ENCODE assay signal across 19 cellular contexts in the genomic region with DNA sequence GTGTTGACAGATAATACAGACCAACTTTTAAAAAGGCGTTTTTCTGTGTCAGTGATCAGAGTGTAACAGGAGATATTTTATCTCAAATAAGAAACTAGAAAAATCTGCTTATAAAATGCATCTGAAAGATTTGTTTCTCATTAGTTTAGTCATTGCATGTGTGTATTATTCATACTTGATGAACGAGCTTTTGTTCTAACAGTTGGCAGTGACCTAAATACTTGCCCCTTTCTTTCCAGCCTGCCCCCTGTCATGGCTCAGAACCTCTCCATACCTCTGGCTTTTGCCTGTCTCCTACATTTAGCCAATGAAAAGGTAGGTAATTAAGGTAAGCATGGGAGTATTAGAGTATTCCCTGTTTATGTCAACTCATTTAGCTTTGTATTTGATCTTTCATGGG. TPM values are rescaled to one million over a fixed set of nuclear protein-coding genes. Genes with fewer than 3 reads are reported as not detected.
DNase-seq lines count a peak whose midpoint lies in the region; ATAC-seq and TF ChIP-seq lines count a peak whose summit lies in the region.
"Had no signal": no experiment of that assay in that cellular context is flagged by ENCODE, and none has a peak within 500 bp of the region (broad histone marks: within the 10 kb centered on the region; RNA-seq: fewer than 3 reads in every experiment).

No MANE protein-coding gene starts in this region.

- no peaks in the 10 kb centered on the region for H3K79me2 ChIP-seq in GM23248 (ENCODE audit: insufficient read depth)

- DNase-seq in Ammon's horn (ENCODE audit: low spot score) (peak; percentile 11), GM23248 (peak; percentile 29), globus pallidus (ENCODE audit: low spot score) (peak; percentile 69), putamen (ENCODE audit: low spot score) (peak; percentile 20), body of pancreas (no peak), ureter (ENCODE audit: low spot score) (no peak)
- DNase-seq in T-helper 2 cell treated with Interferon-gamma antibody and Interleukin-4, amounts not matched to agents 5 μg/mL and 100 μg/mL, for 36 hours (ENCODE audit: low spot score): no peak
- DNase-seq: BE2C; C1 segment of cervical spinal cord; Caco-2; CD4-positive, CD25-positive, alpha-beta regulatory T cell; CD8-positive, alpha-beta memory T cell; DMS79; GDM1; H9 had no signal

- intact Hi-C loops in body of pancreas (cut with DNase I): no loop called here

- no peaks in the 10 kb centered on the region for H3K27me3 Mint-ChIP-seq in T-helper 2 cell treated with Interferon-gamma antibody and Interleukin-4, amounts not matched to agents 5 μg/mL and 100 μg/mL, for 36 hours (ENCODE audit: low read depth)
- H3K27me3 Mint-ChIP-seq: CD4-positive, CD25-positive, alpha-beta regulatory T cell; IgD-negative memory B cell had no signal

- ATAC-seq in HG02798 (IDR thresholded peaks at IDR 0.05; ENCODE audit: poor library complexity, unreplicated experiment): no peak
- no peak for ATAC-seq in body of pancreas
- ATAC-seq: HepG2 had no signal

- no peak for TF ChIP-seq CTCF in body of pancreas (IDR thresholded peaks at IDR 0.05)

- no peak for TF ChIP-seq POLR2A in body of pancreas (IDR thresholded peaks at IDR 0.05)

- H3K4me1 ChIP-seq in GM23248 (ENCODE audit: insufficient read depth) (peaks cover 6% of the 10 kb centered on the region; the same call in 1 of the 2 replicates), body of pancreas (peaks cover 6% of the 10 kb centered on the region)
- H3K4me1 ChIP-seq: Caco-2 had no signal

- H3K9me3 ChIP-seq in GM23248 (ENCODE audit: low read depth) (no peaks in the 10 kb centered on the region), body of pancreas (no peaks in the 10 kb centered on the region)
- H3K9me3 ChIP-seq: BE2C, Caco-2 had no signal

- H3K27me3 ChIP-seq in GM23248 (replicated peaks; ENCODE audit: insufficient read depth): no peaks in the 10 kb centered on the region
- no peaks in the 10 kb centered on the region for H3K27me3 ChIP-seq in body of pancreas
- H3K27me3 ChIP-seq: BE2C had no signal

- H2AFZ ChIP-seq in GM23248: no peak overlapping the region

- H3K36me3 Mint-ChIP-seq in T-helper 2 cell treated with Interferon-gamma antibody and Interleukin-4, amounts not matched to agents 5 μg/mL and 100 μg/mL, for 36 hours (ENCODE audit: low read depth): peaks cover 79% of the 10 kb centered on the region

- in situ Hi-C loops in GM23248 (cut with MboI): no loop called here

- no peak overlapping the region for H3K4me2 ChIP-seq in GM23248 (ENCODE audit: unreplicated experiment)

- no peaks in the 10 kb centered on the region for H3K4me1 Mint-ChIP-seq in T-helper 2 cell treated with Interferon-gamma antibody and Interleukin-4, amounts not matched to agents 5 μg/mL and 100 μg/mL, for 36 hours (ENCODE audit: low read depth)
- H3K4me1 Mint-ChIP-seq: CD4-positive, CD25-positive, alpha-beta regulatory T cell; CD8-positive, alpha-beta memory T cell; H9 had no signal

- no peaks in the 10 kb centered on the region for H3K36me3 ChIP-seq in GM23248 (ENCODE audit: low read depth)
- no peaks in the 10 kb centered on the region for H3K36me3 ChIP-seq in body of pancreas (replicated peaks in 1 of 2; ENCODE audit: insufficient read depth in 1 of 2, low read depth in 2 of 2)

- no peaks in the 10 kb centered on the region for H4K20me1 ChIP-seq in GM23248 (ENCODE audit: insufficient read depth)

- no peak overlapping the region for H3K27ac ChIP-seq in GM23248
- H3K27ac ChIP-seq in body of pancreas: no peak overlapping the region

- no peak overlapping the region for H3K9ac ChIP-seq in GM23248

- H3K4me3 Mint-ChIP-seq in T-helper 2 cell treated with Interferon-gamma antibody and Interleukin-4, amounts not matched to agents 5 μg/mL and 100 μg/mL, for 36 hours: no peak overlapping the region
- H3K4me3 Mint-ChIP-seq: CD4-positive, CD25-positive, alpha-beta regulatory T cell; CD8-positive, alpha-beta memory T cell; H9; IgD-negative memory B cell had no signal

- H3K9me3 Mint-ChIP-seq in T-helper 2 cell treated with Interferon-gamma antibody and Interleukin-4, amounts not matched to agents 5 μg/mL and 100 μg/mL, for 36 hours: no peaks in the 10 kb centered on the region
- H3K9me3 Mint-ChIP-seq: CD8-positive, alpha-beta memory T cell; H9; IgD-negative memory B cell had no signal

- no peaks in the 10 kb centered on the region for H3F3A ChIP-seq in GM23248 (ENCODE audit: insufficient read depth)

- no peaks in the 10 kb centered on the region for H3K9me2 ChIP-seq in GM23248 (ENCODE audit: insufficient read depth)

- 55 to 61% methylated on average over 2 of the region's 2 CpGs for WGBS in GM23248 (ENCODE audit: low coverage in 1 of 2, low lambda C conversion rate in 2 of 2, missing lambda C conversion rate in 2 of 2), 2 experiments
- WGBS in body of pancreas, 2 donors: 56 to 66% methylated on average over 2 of the region's 2 CpGs

- no peak overlapping the region for H3K4me3 ChIP-seq in GM23248
- H3K4me3 ChIP-seq in body of pancreas: no peak overlapping the region

- H3K27ac Mint-ChIP-seq in T-helper 2 cell treated with Interferon-gamma antibody and Interleukin-4, amounts not matched to agents 5 μg/mL and 100 μg/mL, for 36 hours: no peak overlapping the region
- H3K27ac Mint-ChIP-seq: H9, IgD-negative memory B cell had no signal

RNA-seq across cellular contexts. Expression of gene NCAPH, which starts 33.6 kb away (rescaled TPM):
- total RNA-seq in GM23248 (2014; rRNA removed; shearing (Covaris generic)): 2.9 and 6.8 TPM in 2 replicates
- polyA plus RNA-seq in GM23248 (2016; fragmentation: Nextera tagmentation; extraction: Ambion mirVana): 8.0 and 8.6 TPM in 2 replicates
- total RNA-seq in body of pancreas (under 1 TPM in 1 of 2 donors, not detected in 1; 0.52 TPM), ureter (1.3 TPM)

RNA-seq across cellular contexts. Expression of gene ITPRIPL1, which starts 44.1 kb away (rescaled TPM):
- total RNA-seq in GM23248 (2014; rRNA removed; shearing (Covaris generic)): 0.25 and 0.32 TPM in 2 replicates
- polyA plus RNA-seq in GM23248 (2016; fragmentation: Nextera tagmentation; extraction: Ambion mirVana): 0.06 and 0.19 TPM in 2 replicates
- total RNA-seq in body of pancreas (1 to 10 TPM in 1 of 2 donors, under 1 TPM in 1; 0.33 to 1.8 TPM), ureter (1.7 TPM)
- total RNA-seq: A172 had no signal

Comparison
In these comparisons a context has a peak if more than half of its experiments do, and no peak if none do; other contexts are left out.
1. DNase-seq: peak in Ammon's horn (single experiment), GM23248 (single experiment), globus pallidus (single experiment) and putamen (single experiment); none in T-helper 2 cell treated with Interferon-gamma antibody and Interleukin-4, amounts not matched to agents 5 μg/mL and 100 μg/mL, for 36 hours (single experiment), body of pancreas (0 of 4) and ureter (single experiment).